17 cellular contexts compared by ENCODE assay signal in genomic region chr16:23874613-23875294, GRCh38. TPM values are rescaled to one million over a fixed set of nuclear protein-coding genes. Genes with fewer than 3 reads are reported as not detected.
DNase-seq lines count a peak whose midpoint lies in the region; ATAC-seq and TF ChIP-seq lines count a peak whose summit lies in the region.
"Had no signal": no experiment of that assay in that cellular context is flagged by ENCODE, and none has a peak within 500 bp of the region (broad histone marks: within the 10 kb centered on the region; RNA-seq: fewer than 3 reads in every experiment).

No MANE protein-coding gene starts in this region.

- POLR2A ChIA-PET in activated B cell treated with CpG ODN at 0.5 μM for 24 hours (lab: Charles Lee), result interaction anchor here (0.6 to 2.0 kb wide), 7 partner anchors 11 to 157 kb away, joined by 3 to 10 read pairs (median 4); no protein-coding TSS in a partner anchor

- H3K27ac Mint-ChIP-seq in activated B cell treated with CpG ODN at 0.5 μM for 24 hours (peak overlapping the region; percentile 85), immature natural killer cell (peak overlapping the region in 5 of 6 donors; percentile 28 to 69 (median 48)), endothelial cell (ENCODE audit: unreplicated experiment) (no peak overlapping the region)
- H3K27ac Mint-ChIP-seq: CD4-positive, alpha-beta T cell; neural progenitor cell had no signal

- peaks cover 0 to 21% (median 0%) of the 10 kb centered on the region in 11 experiments; a peak in 6 of 22 replicates for H3K36me3 ChIP-seq in BLaER1 treated with 17β-estradiol and CSF1 and Interleukin-3, amounts not matched to agents 10 nM and 100 nM
- H3K36me3 ChIP-seq: left lung, neural progenitor cell, SJSA1 had no signal

- no peaks in the 10 kb centered on the region for H3K27me3 ChIP-seq in BLaER1 treated with 17β-estradiol and CSF1 and Interleukin-3, amounts not matched to agents 10 nM and 100 nM
- H3K27me3 ChIP-seq: hepatocyte, left lung, neural progenitor cell, SJSA1 had no signal

- TF ChIP-seq CTCF in activated B cell treated with CpG ODN at 0.5 μM for 24 hours (IDR thresholded peaks at IDR 0.05), result no peak
- no peak for TF ChIP-seq CTCF in endothelial cell (IDR thresholded peaks at IDR 0.05; ENCODE audit: unreplicated experiment)

- peak overlapping the region in 4 of 11 experiments; percentile 4 to 34 (median 18); a peak in 4 of 22 replicates for H3K9ac ChIP-seq in BLaER1 treated with 17β-estradiol and CSF1 and Interleukin-3, amounts not matched to agents 10 nM and 100 nM
- H3K9ac ChIP-seq: neural progenitor cell had no signal

- H3K4me3 Mint-ChIP-seq in activated B cell treated with CpG ODN at 0.5 μM for 24 hours, result peak overlapping the region; percentile 19
- H3K4me3 Mint-ChIP-seq in immature natural killer cell, result peak overlapping the region in 1 of 5 donors; percentile 24
- no peak overlapping the region for H3K4me3 Mint-ChIP-seq in endothelial cell (ENCODE audit: unreplicated experiment)
- H3K4me3 Mint-ChIP-seq: CD4-positive, alpha-beta T cell; neural progenitor cell had no signal

- H4K20me1 ChIP-seq in BLaER1 treated with 17β-estradiol and CSF1 and Interleukin-3, amounts not matched to agents 10 nM and 100 nM, result peaks cover 0 to 10% (median 0%) of the 10 kb centered on the region in 11 experiments; a peak in 2 of 22 replicates

- no peak for ATAC-seq in activated B cell treated with CpG ODN at 0.5 μM for 24 hours (ENCODE audit: low read depth)
- ATAC-seq in GM18867 (IDR thresholded peaks at IDR 0.05; ENCODE audit: unreplicated experiment), result no peak
- ATAC-seq in HG02870 (IDR thresholded peaks at IDR 0.05; ENCODE audit: unreplicated experiment), result no peak
- ATAC-seq: left lung had no signal

- DNase-seq in EH (ENCODE audit: low read depth) (peak; percentile 21), activated B cell treated with CpG ODN at 0.5 μM for 24 hours (no peak), immature natural killer cell (no peak), endothelial cell (ENCODE audit: low spot score) (no peak)
- DNase-seq: CD4-positive, alpha-beta T cell; GF-D8; GOT3; Kasumi-1; left lung; NCI-H2081 had no signal

- intact Hi-C loops in activated B cell treated with CpG ODN at 0.5 μM for 24 hours (cut with micrococcal nuclease), result no loop called here

- peak overlapping the region; percentile 10 to 70 (median 39); a peak in 17 of 22 replicates for H3K4me2 ChIP-seq in BLaER1 treated with 17β-estradiol and CSF1 and Interleukin-3, amounts not matched to agents 10 nM and 100 nM
- H3K4me2 ChIP-seq: hepatocyte, neural progenitor cell had no signal

- H3K4me1 Mint-ChIP-seq in activated B cell treated with CpG ODN at 0.5 μM for 24 hours, result peaks cover 88% of the 10 kb centered on the region
- H3K4me1 Mint-ChIP-seq in immature natural killer cell, result peaks cover 69 to 86% of the 10 kb centered on the region in 2 donors
- H3K4me1 Mint-ChIP-seq in endothelial cell (ENCODE audit: unreplicated experiment), result peaks cover 11% of the 10 kb centered on the region

- H3K27me3 Mint-ChIP-seq in activated B cell treated with CpG ODN at 0.5 μM for 24 hours, result no peaks in the 10 kb centered on the region
- H3K27me3 Mint-ChIP-seq in immature natural killer cell (ENCODE audit: low read depth in 3 of 3), result peaks cover 0 to 2% (median 0%) of the 10 kb centered on the region in 3 donors
- peaks cover 2% of the 10 kb centered on the region for H3K27me3 Mint-ChIP-seq in endothelial cell (ENCODE audit: unreplicated experiment)
- H3K27me3 Mint-ChIP-seq: CD4-positive, alpha-beta T cell had no signal

- H3K9me3 Mint-ChIP-seq in activated B cell treated with CpG ODN at 0.5 μM for 24 hours, result no peaks in the 10 kb centered on the region
- peaks cover 0 to 1% (median 0%) of the 10 kb centered on the region in 6 donors for H3K9me3 Mint-ChIP-seq in immature natural killer cell
- no peaks in the 10 kb centered on the region for H3K9me3 Mint-ChIP-seq in endothelial cell (ENCODE audit: unreplicated experiment)
- H3K9me3 Mint-ChIP-seq: CD4-positive, alpha-beta T cell; neural progenitor cell had no signal

- CTCF ChIA-PET in activated B cell treated with CpG ODN at 0.5 μM for 24 hours (lab: Charles Lee), result interaction anchor here (3.0 to 11.0 kb wide), 2 partner anchors 71 to 138 kb away, joined by 15 to 193 read pairs; no protein-coding TSS in a partner anchor

- H3K9me3 ChIP-seq in BLaER1 treated with 17β-estradiol and CSF1 and Interleukin-3, amounts not matched to agents 10 nM and 100 nM (replicated peaks in 1 of 11), result no peaks in the 10 kb centered on the region
- H3K9me3 ChIP-seq: left lung, SJSA1 had no signal

- H3K36me3 Mint-ChIP-seq in activated B cell treated with CpG ODN at 0.5 μM for 24 hours (ENCODE audit: low read depth), result peaks cover 32% of the 10 kb centered on the region
- H3K36me3 Mint-ChIP-seq in immature natural killer cell, result peaks cover 0 to 4% (median 3%) of the 10 kb centered on the region in 3 donors
- peaks cover 3% of the 10 kb centered on the region for H3K36me3 Mint-ChIP-seq in endothelial cell (ENCODE audit: low read depth, unreplicated experiment)
- H3K36me3 Mint-ChIP-seq: neural progenitor cell had no signal

- H3K4me1 ChIP-seq in BLaER1 treated with 17β-estradiol and CSF1 and Interleukin-3, amounts not matched to agents 10 nM and 100 nM, result peaks cover 23 to 96% (median 87%) of the 10 kb centered on the region in 10 experiments
- H3K4me1 ChIP-seq: neural progenitor cell had no signal

- peak overlapping the region in 9 of 11 experiments; percentile 27 to 70 (median 51); a peak in 17 of 22 replicates for H3K27ac ChIP-seq in BLaER1 treated with 17β-estradiol and CSF1 and Interleukin-3, amounts not matched to agents 10 nM and 100 nM
- H3K27ac ChIP-seq: hepatocyte, HL-60, neural progenitor cell, SJSA1 had no signal

- no peak overlapping the region for H3K4me3 ChIP-seq in BLaER1 treated with 17β-estradiol and CSF1 and Interleukin-3, amounts not matched to agents 10 nM and 100 nM
- H3K4me3 ChIP-seq: hepatocyte, left lung, neural progenitor cell, SJSA1 had no signal

RNA-seq across cellular contexts. Expression of gene PRKCB, which starts 39.0 kb away (rescaled TPM):
- total RNA-seq in activated B cell treated with CpG ODN at 0.5 μM for 24 hours (122 and 146 TPM in 2 replicates), endothelial cell (ENCODE audit: unreplicated experiment) (28.7 TPM)
- 100 to 1,000 TPM in 2 of 3 donors, 10 to 100 TPM in 1; 78.7 to 110 (median 104) TPM for polyA plus RNA-seq in immature natural killer cell
